In genomic region chr1:223520200-223520599, GRCh38 we compare ENCODE assay signal across 8 cellular contexts.
"Had no signal": no experiment of that assay in that cellular context is flagged by ENCODE, and none has a peak within 500 bp of the region (broad histone marks: within the 10 kb centered on the region; RNA-seq: fewer than 3 reads in every experiment).

No MANE protein-coding gene starts in this region.

- H3K36me3 ChIP-seq: HAP-1 had no signal

- H3K4me3 ChIP-seq: GM23248, GM23338, HAP-1 had no signal

- H3K27ac ChIP-seq: GM23248 had no signal

- H3K4me1 ChIP-seq: HAP-1 had no signal

- H3K9me3 ChIP-seq: HAP-1 had no signal

- DNase-seq: GM23248, GOT3, H7, H9, HCEC 1CT, HFFc6 had no signal
